1 cellular context compared by ENCODE assay signal in the genomic region with DNA sequence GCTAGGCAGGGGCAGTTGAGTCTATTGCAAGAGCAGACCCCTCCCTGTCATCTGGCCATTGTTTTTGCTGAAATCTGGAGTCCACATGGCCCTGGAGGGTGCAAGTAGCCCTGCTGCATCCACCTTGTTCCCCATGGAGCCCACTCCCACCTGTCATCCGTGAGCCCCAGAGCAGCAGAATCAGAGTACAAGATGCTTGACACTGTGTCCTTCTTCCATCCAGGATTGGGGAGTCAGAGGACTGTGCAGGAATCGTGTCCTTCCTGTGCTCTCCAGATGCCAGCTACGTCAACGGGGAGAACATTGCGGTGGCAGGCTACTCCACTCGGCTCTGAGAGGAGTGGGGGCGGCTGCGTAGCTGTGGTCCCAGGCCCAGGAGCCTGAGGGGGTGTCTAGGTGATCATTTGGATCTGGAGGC.
TF ChIP-seq lines count a peak whose summit lies in the region.

No MANE protein-coding gene starts in this region.

TF ChIP-seq in HepG2, 621 proteins besides CTCF, POLR2A, EP300 and RAD21 (continued from another document and continues in another):
- TF ChIP-seq, protein P1, sequence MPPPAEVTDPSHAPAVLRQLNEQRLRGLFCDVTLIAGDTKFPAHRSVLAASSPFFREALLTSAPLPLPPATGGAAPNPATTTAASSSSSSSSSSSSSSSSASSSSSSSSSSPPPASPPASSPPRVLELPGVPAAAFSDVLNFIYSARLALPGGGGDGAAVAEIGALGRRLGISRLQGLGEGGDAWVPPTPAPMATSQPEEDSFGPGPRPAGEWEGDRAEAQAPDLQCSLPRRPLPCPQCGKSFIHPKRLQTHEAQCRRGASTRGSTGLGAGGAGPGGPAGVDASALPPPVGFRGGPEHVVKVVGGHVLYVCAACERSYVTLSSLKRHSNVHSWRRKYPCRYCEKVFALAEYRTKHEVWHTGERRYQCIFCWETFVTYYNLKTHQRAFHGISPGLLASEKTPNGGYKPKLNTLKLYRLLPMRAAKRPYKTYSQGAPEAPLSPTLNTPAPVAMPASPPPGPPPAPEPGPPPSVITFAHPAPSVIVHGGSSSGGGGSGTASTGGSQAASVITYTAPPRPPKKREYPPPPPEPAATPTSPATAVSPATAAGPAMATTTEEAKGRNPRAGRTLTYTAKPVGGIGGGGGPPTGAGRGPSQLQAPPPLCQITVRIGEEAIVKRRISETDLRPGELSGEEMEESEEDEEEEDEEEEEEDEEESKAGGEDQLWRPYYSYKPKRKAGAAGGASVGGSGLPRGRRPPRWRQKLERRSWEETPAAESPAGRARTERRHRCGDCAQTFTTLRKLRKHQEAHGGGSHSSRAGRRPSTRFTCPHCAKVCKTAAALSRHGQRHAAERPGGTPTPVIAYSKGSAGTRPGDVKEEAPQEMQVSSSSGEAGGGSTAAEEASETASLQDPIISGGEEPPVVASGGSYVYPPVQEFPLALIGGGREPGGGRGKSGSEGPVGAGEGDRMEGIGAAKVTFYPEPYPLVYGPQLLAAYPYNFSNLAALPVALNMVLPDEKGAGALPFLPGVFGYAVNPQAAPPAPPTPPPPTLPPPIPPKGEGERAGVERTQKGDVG (CRISPR knock-in tag; IDR thresholded peaks at IDR 0.05; ENCODE audit: borderline replicate concordance), result no peak
- TF ChIP-seq JDP2 (CRISPR knock-in tag; IDR thresholded peaks at IDR 0.05; ENCODE audit: borderline replicate concordance) (no peak), SNRNP70 (IDR thresholded peaks at IDR 0.05; ENCODE audit: low read depth, low read length) (no peak), NFE2L2 (IDR thresholded peaks at IDR 0.05; ENCODE audit: low read length) (no peak), GATAD2A (CRISPR knock-in tag; IDR thresholded peaks at IDR 0.05) (no peak), MIER3 (CRISPR knock-in tag; IDR thresholded peaks at IDR 0.05; ENCODE audit: borderline replicate concordance) (no peak), ZNF354B (CRISPR knock-in tag; IDR thresholded peaks at IDR 0.05) (no peak), PCBP2 (optimal IDR thresholded peaks at IDR 0.05; ENCODE audit: low read depth, low read length, poor library complexity, severe bottlenecking) (no peak), ZNF879 (CRISPR knock-in tag; IDR thresholded peaks at IDR 0.05) (no peak), DNMT1 (CRISPR knock-in tag; IDR thresholded peaks at IDR 0.05) (0 out of 2 replicates have a peak, but pooled peaks have one; percentile 42), KLF11 (CRISPR knock-in tag; IDR thresholded peaks at IDR 0.05) (no peak), ZNF720 (CRISPR knock-in tag; IDR thresholded peaks at IDR 0.05) (peak; percentile 49; the same call in 1 of the 2 replicates), MEIS1 (CRISPR knock-in tag; IDR thresholded peaks at IDR 0.05; ENCODE audit: borderline replicate concordance) (no peak), RFX5 (IDR thresholded peaks at IDR 0.05; ENCODE audit: low read depth, low read length) (no peak), CHCHD3 (CRISPR knock-in tag; IDR thresholded peaks at IDR 0.05) (peak; percentile 82; the same call in 1 of the 2 replicates), NR3C1 (CRISPR knock-in tag; IDR thresholded peaks at IDR 0.05) (no peak), RELA (CRISPR knock-in tag; IDR thresholded peaks at IDR 0.05) (no peak), MIXL1 (CRISPR knock-in tag; IDR thresholded peaks at IDR 0.05) (no peak), MED13 (CRISPR knock-in tag; IDR thresholded peaks at IDR 0.05) (no peak), HES4 (CRISPR knock-in tag; IDR thresholded peaks at IDR 0.05; ENCODE audit: borderline replicate concordance) (no peak), NAIF1 (CRISPR knock-in tag; IDR thresholded peaks at IDR 0.05; ENCODE audit: borderline replicate concordance) (no peak), ZFP1 (CRISPR knock-in tag; IDR thresholded peaks at IDR 0.05) (no peak), SAFB2 (CRISPR knock-in tag; IDR thresholded peaks at IDR 0.05; ENCODE audit: borderline replicate concordance, low read depth) (peak; percentile 78; the same call in 1 of the 2 replicates), ZNF24 (IDR thresholded peaks at IDR 0.05) (no peak), BRCA1 (CRISPR knock-in tag; IDR thresholded peaks at IDR 0.05) (no peak), AGO1 (IDR thresholded peaks at IDR 0.05; ENCODE audit: low read depth, low read length, poor library complexity, severe bottlenecking) (no peak), AGO2 (optimal IDR thresholded peaks at IDR 0.05; ENCODE audit: low read depth, low read length) (peak; percentile 91), ZNF780A (CRISPR knock-in tag; IDR thresholded peaks at IDR 0.05) (peak; percentile 72; the same call in 1 of the 2 replicates), SOX13 (IDR thresholded peaks at IDR 0.05) (no peak; the same call in 1 of the 2 replicates), SOX13 (CRISPR knock-in tag; conservative IDR thresholded peaks at IDR 0.05 in 1 of 2, IDR thresholded peaks at IDR 0.05 in 1 of 2) (no peak), KMT2A (CRISPR knock-in tag; IDR thresholded peaks at IDR 0.05) (no peak), POLR2AphosphoS2 (IDR thresholded peaks at IDR 0.05; ENCODE audit: low read depth, low read length) (peak; percentile 23; the same call in 1 of the 2 replicates), EZH2 (conservative IDR thresholded peaks at IDR 0.05; ENCODE audit: low read depth, low read length) (no peak), ZNF263 (CRISPR knock-in tag; IDR thresholded peaks at IDR 0.05) (no peak), MAF1 (CRISPR knock-in tag; IDR thresholded peaks at IDR 0.05; ENCODE audit: borderline replicate concordance) (no peak), PHF8 (CRISPR knock-in tag; IDR thresholded peaks at IDR 0.05) (no peak)
- TF ChIP-seq, protein P2, sequence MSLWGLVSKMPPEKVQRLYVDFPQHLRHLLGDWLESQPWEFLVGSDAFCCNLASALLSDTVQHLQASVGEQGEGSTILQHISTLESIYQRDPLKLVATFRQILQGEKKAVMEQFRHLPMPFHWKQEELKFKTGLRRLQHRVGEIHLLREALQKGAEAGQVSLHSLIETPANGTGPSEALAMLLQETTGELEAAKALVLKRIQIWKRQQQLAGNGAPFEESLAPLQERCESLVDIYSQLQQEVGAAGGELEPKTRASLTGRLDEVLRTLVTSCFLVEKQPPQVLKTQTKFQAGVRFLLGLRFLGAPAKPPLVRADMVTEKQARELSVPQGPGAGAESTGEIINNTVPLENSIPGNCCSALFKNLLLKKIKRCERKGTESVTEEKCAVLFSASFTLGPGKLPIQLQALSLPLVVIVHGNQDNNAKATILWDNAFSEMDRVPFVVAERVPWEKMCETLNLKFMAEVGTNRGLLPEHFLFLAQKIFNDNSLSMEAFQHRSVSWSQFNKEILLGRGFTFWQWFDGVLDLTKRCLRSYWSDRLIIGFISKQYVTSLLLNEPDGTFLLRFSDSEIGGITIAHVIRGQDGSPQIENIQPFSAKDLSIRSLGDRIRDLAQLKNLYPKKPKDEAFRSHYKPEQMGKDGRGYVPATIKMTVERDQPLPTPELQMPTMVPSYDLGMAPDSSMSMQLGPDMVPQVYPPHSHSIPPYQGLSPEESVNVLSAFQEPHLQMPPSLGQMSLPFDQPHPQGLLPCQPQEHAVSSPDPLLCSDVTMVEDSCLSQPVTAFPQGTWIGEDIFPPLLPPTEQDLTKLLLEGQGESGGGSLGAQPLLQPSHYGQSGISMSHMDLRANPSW (CRISPR knock-in tag; IDR thresholded peaks at IDR 0.05; ENCODE audit: borderline replicate concordance), result no peak
- TF ChIP-seq, protein P3, sequence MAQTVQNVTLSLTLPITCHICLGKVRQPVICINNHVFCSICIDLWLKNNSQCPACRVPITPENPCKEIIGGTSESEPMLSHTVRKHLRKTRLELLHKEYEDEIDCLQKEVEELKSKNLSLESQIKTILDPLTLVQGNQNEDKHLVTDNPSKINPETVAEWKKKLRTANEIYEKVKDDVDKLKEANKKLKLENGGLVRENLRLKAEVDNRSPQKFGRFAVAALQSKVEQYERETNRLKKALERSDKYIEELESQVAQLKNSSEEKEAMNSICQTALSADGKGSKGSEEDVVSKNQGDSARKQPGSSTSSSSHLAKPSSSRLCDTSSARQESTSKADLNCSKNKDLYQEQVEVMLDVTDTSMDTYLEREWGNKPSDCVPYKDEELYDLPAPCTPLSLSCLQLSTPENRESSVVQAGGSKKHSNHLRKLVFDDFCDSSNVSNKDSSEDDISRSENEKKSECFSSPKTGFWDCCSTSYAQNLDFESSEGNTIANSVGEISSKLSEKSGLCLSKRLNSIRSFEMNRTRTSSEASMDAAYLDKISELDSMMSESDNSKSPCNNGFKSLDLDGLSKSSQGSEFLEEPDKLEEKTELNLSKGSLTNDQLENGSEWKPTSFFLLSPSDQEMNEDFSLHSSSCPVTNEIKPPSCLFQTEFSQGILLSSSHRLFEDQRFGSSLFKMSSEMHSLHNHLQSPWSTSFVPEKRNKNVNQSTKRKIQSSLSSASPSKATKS (CRISPR knock-in tag; IDR thresholded peaks at IDR 0.05), result no peak
- TF ChIP-seq, protein P4, sequence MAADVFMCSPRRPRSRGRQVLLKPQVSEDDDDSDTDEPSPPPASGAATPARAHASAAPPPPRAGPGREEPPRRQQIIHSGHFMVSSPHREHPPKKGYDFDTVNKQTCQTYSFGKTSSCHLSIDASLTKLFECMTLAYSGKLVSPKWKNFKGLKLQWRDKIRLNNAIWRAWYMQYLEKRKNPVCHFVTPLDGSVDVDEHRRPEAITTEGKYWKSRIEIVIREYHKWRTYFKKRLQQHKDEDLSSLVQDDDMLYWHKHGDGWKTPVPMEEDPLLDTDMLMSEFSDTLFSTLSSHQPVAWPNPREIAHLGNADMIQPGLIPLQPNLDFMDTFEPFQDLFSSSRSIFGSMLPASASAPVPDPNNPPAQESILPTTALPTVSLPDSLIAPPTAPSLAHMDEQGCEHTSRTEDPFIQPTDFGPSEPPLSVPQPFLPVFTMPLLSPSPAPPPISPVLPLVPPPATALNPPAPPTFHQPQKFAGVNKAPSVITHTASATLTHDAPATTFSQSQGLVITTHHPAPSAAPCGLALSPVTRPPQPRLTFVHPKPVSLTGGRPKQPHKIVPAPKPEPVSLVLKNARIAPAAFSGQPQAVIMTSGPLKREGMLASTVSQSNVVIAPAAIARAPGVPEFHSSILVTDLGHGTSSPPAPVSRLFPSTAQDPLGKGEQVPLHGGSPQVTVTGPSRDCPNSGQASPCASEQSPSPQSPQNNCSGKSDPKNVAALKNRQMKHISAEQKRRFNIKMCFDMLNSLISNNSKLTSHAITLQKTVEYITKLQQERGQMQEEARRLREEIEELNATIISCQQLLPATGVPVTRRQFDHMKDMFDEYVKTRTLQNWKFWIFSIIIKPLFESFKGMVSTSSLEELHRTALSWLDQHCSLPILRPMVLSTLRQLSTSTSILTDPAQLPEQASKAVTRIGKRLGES (CRISPR knock-in tag; IDR thresholded peaks at IDR 0.05; ENCODE audit: borderline replicate concordance), result no peak
- TF ChIP-seq, protein P5, sequence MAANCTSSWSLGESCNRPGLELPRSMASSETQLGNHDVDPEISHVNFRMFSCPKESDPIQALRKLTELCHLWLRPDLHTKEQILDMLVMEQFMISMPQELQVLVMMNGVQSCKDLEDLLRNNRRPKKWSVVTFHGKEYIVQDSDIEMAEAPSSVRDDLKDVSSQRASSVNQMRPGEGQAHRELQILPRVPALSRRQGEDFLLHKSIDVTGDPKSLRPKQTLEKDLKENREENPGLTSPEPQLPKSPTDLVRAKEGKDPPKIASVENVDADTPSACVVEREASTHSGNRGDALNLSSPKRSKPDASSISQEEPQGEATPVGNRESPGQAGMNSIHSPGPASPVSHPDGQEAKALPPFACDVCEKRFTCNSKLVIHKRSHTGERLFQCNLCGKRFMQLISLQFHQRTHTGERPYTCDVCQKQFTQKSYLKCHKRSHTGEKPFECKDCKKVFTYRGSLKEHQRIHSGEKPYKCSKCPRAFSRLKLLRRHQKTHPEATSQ (CRISPR knock-in tag; IDR thresholded peaks at IDR 0.05; ENCODE audit: borderline replicate concordance), result no peak
- TF ChIP-seq, protein P6, sequence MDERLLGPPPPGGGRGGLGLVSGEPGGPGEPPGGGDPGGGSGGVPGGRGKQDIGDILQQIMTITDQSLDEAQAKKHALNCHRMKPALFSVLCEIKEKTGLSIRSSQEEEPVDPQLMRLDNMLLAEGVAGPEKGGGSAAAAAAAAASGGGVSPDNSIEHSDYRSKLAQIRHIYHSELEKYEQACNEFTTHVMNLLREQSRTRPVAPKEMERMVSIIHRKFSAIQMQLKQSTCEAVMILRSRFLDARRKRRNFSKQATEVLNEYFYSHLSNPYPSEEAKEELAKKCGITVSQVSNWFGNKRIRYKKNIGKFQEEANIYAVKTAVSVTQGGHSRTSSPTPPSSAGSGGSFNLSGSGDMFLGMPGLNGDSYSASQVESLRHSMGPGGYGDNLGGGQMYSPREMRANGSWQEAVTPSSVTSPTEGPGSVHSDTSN (CRISPR knock-in tag; IDR thresholded peaks at IDR 0.05), result no peak
- TF ChIP-seq, protein P7, sequence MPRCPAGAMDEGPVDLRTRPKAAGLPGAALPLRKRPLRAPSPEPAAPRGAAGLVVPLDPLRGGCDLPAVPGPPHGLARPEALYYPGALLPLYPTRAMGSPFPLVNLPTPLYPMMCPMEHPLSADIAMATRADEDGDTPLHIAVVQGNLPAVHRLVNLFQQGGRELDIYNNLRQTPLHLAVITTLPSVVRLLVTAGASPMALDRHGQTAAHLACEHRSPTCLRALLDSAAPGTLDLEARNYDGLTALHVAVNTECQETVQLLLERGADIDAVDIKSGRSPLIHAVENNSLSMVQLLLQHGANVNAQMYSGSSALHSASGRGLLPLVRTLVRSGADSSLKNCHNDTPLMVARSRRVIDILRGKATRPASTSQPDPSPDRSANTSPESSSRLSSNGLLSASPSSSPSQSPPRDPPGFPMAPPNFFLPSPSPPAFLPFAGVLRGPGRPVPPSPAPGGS (CRISPR knock-in tag; IDR thresholded peaks at IDR 0.05), result no peak
- TF ChIP-seq, protein P8, sequence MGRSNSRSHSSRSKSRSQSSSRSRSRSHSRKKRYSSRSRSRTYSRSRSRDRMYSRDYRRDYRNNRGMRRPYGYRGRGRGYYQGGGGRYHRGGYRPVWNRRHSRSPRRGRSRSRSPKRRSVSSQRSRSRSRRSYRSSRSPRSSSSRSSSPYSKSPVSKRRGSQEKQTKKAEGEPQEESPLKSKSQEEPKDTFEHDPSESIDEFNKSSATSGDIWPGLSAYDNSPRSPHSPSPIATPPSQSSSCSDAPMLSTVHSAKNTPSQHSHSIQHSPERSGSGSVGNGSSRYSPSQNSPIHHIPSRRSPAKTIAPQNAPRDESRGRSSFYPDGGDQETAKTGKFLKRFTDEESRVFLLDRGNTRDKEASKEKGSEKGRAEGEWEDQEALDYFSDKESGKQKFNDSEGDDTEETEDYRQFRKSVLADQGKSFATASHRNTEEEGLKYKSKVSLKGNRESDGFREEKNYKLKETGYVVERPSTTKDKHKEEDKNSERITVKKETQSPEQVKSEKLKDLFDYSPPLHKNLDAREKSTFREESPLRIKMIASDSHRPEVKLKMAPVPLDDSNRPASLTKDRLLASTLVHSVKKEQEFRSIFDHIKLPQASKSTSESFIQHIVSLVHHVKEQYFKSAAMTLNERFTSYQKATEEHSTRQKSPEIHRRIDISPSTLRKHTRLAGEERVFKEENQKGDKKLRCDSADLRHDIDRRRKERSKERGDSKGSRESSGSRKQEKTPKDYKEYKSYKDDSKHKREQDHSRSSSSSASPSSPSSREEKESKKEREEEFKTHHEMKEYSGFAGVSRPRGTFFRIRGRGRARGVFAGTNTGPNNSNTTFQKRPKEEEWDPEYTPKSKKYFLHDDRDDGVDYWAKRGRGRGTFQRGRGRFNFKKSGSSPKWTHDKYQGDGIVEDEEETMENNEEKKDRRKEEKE (IDR thresholded peaks at IDR 0.05), result no peak
